In genomic region chrX:18448416-18448815, GRCh38 we compare ENCODE assay signal across 13 cellular contexts.
"Had no signal": no experiment of that assay in that cellular context is flagged by ENCODE, and none has a peak within 500 bp of the region (broad histone marks: within the 10 kb centered on the region; RNA-seq: fewer than 3 reads in every experiment).

No MANE protein-coding gene starts in this region.

- H3K9me3 ChIP-seq: adrenal gland, gastroesophageal sphincter, heart right ventricle, thyroid gland had no signal

- H3K4me1 ChIP-seq: adrenal gland, gastroesophageal sphincter, heart right ventricle, thyroid gland had no signal

- DNase-seq: activated CD4-positive, alpha-beta T cell treated with anti-CD3 and anti-CD28 coated beads, Interleukin-2, amount 50 U/mL, for 4 hours; activated gamma-delta T cell; adrenal gland; caudate nucleus; heart right ventricle; left ventricle myocardium superior; stimulated activated CD4-positive, alpha-beta T cell treated with anti-CD3 and anti-CD28 coated beads, Interleukin-2, amount 100 ng/mL, for 24 hours; stimulated activated naive CD4-positive, alpha-beta T cell treated with Interleukin-2 at 50 U/mL for 16 hours; thyroid gland had no signal

- ATAC-seq: activated naive CD4-positive, alpha-beta T cell treated with anti-CD3 and anti-CD28 coated beads, Interleukin-2, amount 50 U/mL, for 72 hours; gastroesophageal sphincter; heart right ventricle; left ventricle myocardium superior had no signal

- H3K36me3 ChIP-seq: adrenal gland, gastroesophageal sphincter, heart right ventricle, thyroid gland had no signal

- H3K27ac ChIP-seq: adrenal gland, epithelial cell of prostate, gastroesophageal sphincter, heart right ventricle, thyroid gland had no signal

- FAIRE-seq: TTC549 had no signal

- H3K27me3 ChIP-seq: adrenal gland, gastroesophageal sphincter, heart right ventricle, thyroid gland had no signal

- H3K4me3 ChIP-seq: adrenal gland, gastroesophageal sphincter, heart right ventricle, thyroid gland had no signal
